Comparison of ENCODE assay signal across 11 cellular contexts in the genomic region with DNA sequence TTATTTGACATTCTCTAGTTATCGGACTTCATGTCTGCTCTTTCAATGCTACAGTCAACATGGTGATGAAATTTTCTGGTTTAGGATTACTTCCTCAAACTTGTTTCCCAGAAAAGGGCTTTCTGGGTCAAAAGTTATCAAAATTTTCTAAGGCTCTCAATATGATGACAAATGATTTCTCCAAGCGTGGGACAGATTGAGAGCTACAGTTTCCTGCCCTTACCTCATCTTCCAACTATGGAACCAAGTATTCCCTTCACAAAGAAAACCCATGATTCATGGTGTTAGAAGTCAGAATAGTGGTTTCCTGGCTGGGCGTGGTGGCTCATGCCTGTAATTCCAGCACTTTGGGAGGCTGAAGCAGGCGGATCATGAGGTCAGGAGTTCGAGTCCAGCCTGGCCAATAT. TPM values are rescaled to one million over a fixed set of nuclear protein-coding genes. Genes with fewer than 3 reads are reported as not detected.
DNase-seq lines count a peak whose midpoint lies in the region; ATAC-seq, FAIRE-seq and TF ChIP-seq lines count a peak whose summit lies in the region.
"Had no signal": no experiment of that assay in that cellular context is flagged by ENCODE, and none has a peak within 500 bp of the region (broad histone marks: within the 10 kb centered on the region; RNA-seq: fewer than 3 reads in every experiment).

No MANE protein-coding gene starts in this region.

- POLR2A ChIA-PET in RWPE1 (lab: Yijun Ruan, JAX; ENCODE audit: low non-redundant PET): no interaction called here

- no peak for ATAC-seq in activated naive CD4-positive, alpha-beta T cell treated with anti-CD3 and anti-CD28 coated beads, Interleukin-2, amount 50 U/mL, for 72 hours

- peak; percentile 89 for DNase-seq in H4 (ENCODE audit: low spot score)
- DNase-seq in RWPE1 (ENCODE audit: low spot score): peak; percentile 65
- peak; percentile 86 for DNase-seq in fibroblast of gingiva (ENCODE audit: low read depth)
- DNase-seq in retinal pigment epithelial cell (ENCODE audit: low read depth): peak; percentile 88
- DNase-seq in activated naive CD4-positive, alpha-beta T cell treated with anti-CD3 and anti-CD28 coated beads, Interleukin-2, amount 50 U/mL, for 72 hours (ENCODE audit: low spot score in 2 of 2): no peak
- DNase-seq in NCI-H748 (lab: John Stamatoyannopoulos, UW; ENCODE audit: unreplicated experiment): no peak
- DNase-seq in D721Med (ENCODE audit: insufficient read length, low spot score): no peak
- no peak for DNase-seq in Ammon's horn (ENCODE audit: low spot score)
- DNase-seq: H7 had no signal

- no peak for FAIRE-seq in D721Med (lab: Jason Lieb, UNC)
- FAIRE-seq: islet of Langerhans had no signal

- H3K36me3 Mint-ChIP-seq in activated naive CD4-positive, alpha-beta T cell treated with anti-CD3 and anti-CD28 coated beads, Interleukin-2, amount 50 U/mL, for 72 hours: no peaks in the 10 kb centered on the region

- TF ChIP-seq CTCF in RWPE1 (conservative IDR thresholded peaks at IDR 0.05; ENCODE audit: low read depth) (no peak), retinal pigment epithelial cell (conservative IDR thresholded peaks at IDR 0.05; ENCODE audit: low read depth, low read length) (no peak), D721Med (IDR thresholded peaks at IDR 0.05; ENCODE audit: insufficient read depth, missing control alignments) (no peak)

- CTCF ChIA-PET in RWPE1 (lab: Yijun Ruan, JAX): no interaction called here

- H3K4me3 ChIP-seq in retinal pigment epithelial cell (ENCODE audit: low read length): no peak overlapping the region

- H3K27ac Mint-ChIP-seq in activated naive CD4-positive, alpha-beta T cell treated with anti-CD3 and anti-CD28 coated beads, Interleukin-2, amount 50 U/mL, for 72 hours: no peak overlapping the region
- H3K27ac Mint-ChIP-seq: T-helper 2 cell treated with Interferon-gamma antibody and Interleukin-4, amounts not matched to agents 5 μg/mL and 100 μg/mL, for 36 hours had no signal

- H3K9me3 Mint-ChIP-seq in activated naive CD4-positive, alpha-beta T cell treated with anti-CD3 and anti-CD28 coated beads, Interleukin-2, amount 50 U/mL, for 72 hours: no peaks in the 10 kb centered on the region
- H3K9me3 Mint-ChIP-seq: T-helper 2 cell treated with Interferon-gamma antibody and Interleukin-4, amounts not matched to agents 5 μg/mL and 100 μg/mL, for 36 hours had no signal

- peak overlapping the region; percentile 48; the same call in 1 of the 2 replicates for H3K27ac ChIP-seq in RWPE1

RNA-seq across cellular contexts. Expression of a gene that starts 17.8 kb away (rescaled TPM):
- not detected in 2 replicates for total RNA-seq in H4 (2014; rRNA removed; shearing (Covaris generic))
- 1 to 10 TPM in 1 of 2 donors, under 1 TPM in 1; 0.98 to 5.9 TPM for total RNA-seq in activated naive CD4-positive, alpha-beta T cell treated with anti-CD3 and anti-CD28 coated beads, Interleukin-2, amount 50 U/mL, for 72 hours

Comparison
In these comparisons a context has a peak if more than half of its experiments do, and no peak if none do; other contexts are left out.
1. DNase-seq: peak in H4 (single experiment), RWPE1 (single experiment), fibroblast of gingiva (single experiment) and retinal pigment epithelial cell (single experiment); none in activated naive CD4-positive, alpha-beta T cell treated with anti-CD3 and anti-CD28 coated beads, Interleukin-2, amount 50 U/mL, for 72 hours (0 of 2), NCI-H748 (single experiment), D721Med (single experiment) and Ammon's horn (single experiment).